Comparison of ENCODE assay signal across 24 cellular contexts in genomic region chr4:34861661-34862060, GRCh38.
"Had no signal": no experiment of that assay in that cellular context is flagged by ENCODE, and none has a peak within 500 bp of the region (broad histone marks: within the 10 kb centered on the region; RNA-seq: fewer than 3 reads in every experiment).

No MANE protein-coding gene starts in this region.

- DNase-seq: activated B cell treated with CpG ODN at 0.5 μM for 24 hours; activated CD4-positive, alpha-beta memory T cell treated with anti-CD3 and anti-CD28 coated beads for 36 hours; activated CD4-positive, alpha-beta T cell treated with anti-CD3 and anti-CD28 coated beads for 1 hour; activated CD4-positive, alpha-beta T cell treated with anti-CD3 and anti-CD28 coated beads, Interleukin-2, amount 10 ng/mL, durations not matched to agents 24 days and 14 days; activated CD8-positive, alpha-beta memory T cell treated with anti-CD3 and anti-CD28 coated beads for 24 hours; activated effector memory CD4-positive, alpha-beta T cell treated with anti-CD3 and anti-CD28 coated beads, Interleukin-2, amount 50 U/mL, for 16 hours; activated naive CD4-positive, alpha-beta T cell treated with Interleukin-2 at 50 U/mL for 16 hours; activated naive CD8-positive, alpha-beta T cell treated with anti-CD3 and anti-CD28 coated beads, Interleukin-2, amount 50 U/mL, for 24 hours; activated T-cell treated with anti-CD3 and anti-CD28 coated beads, Interleukin-2, amount 50 U/mL, for 4 hours; body of pancreas; central memory CD4-positive, alpha-beta T cell; IMR-90; Kasumi-1; KBM-7; NCI-H1048; NCI-H1930; NCI-H2107; NCI-H2171 treated with DMSO at 0.1 percent for 48 hours; NCI-H510A treated with DMSO at 0.1 percent for 48 hours; RPMI8226; SW 1271 had no signal

- H3K27ac ChIP-seq: body of pancreas, SK-N-MC had no signal

- H3K4me3 ChIP-seq: body of pancreas, SK-N-MC had no signal

- ATAC-seq: activated naive CD4-positive, alpha-beta T cell treated with anti-CD3 and anti-CD28 coated beads, Interleukin-2, amount 50 U/mL, for 72 hours; activated naive CD8-positive, alpha-beta T cell treated with anti-CD3 and anti-CD28 coated beads, Interleukin-2, amount 50 U/mL, for 24 hours; activated T-cell treated with anti-CD3 and anti-CD28 coated beads, Interleukin-2, amount 50 U/mL, for 4 hours; body of pancreas; Right ventricle myocardium inferior had no signal

- H3K27me3 ChIP-seq: body of pancreas had no signal

- H3K9me3 ChIP-seq: body of pancreas had no signal
